In genomic region chr1:200242379-200243041, GRCh38 we compare ENCODE assay signal across 10 cellular contexts.
DNase-seq lines count a peak whose midpoint lies in the region; ATAC-seq, FAIRE-seq and TF ChIP-seq lines count a peak whose summit lies in the region.
"Had no signal": no experiment of that assay in that cellular context is flagged by ENCODE, and none has a peak within 500 bp of the region (broad histone marks: within the 10 kb centered on the region; RNA-seq: fewer than 3 reads in every experiment).

No MANE protein-coding gene starts in this region.

- H3K4me3 ChIP-seq in SJSA1, result peak overlapping the region; percentile 16
- H3K4me3 ChIP-seq in kidney (ENCODE audit: low read length in 2 of 2), result peak overlapping the region in 1 of 2 donors; percentile 30
- H3K4me3 ChIP-seq in subcutaneous abdominal adipose tissue (ENCODE audit: low read depth in 1 of 5, low read length in 5 of 5), result peak overlapping the region in 2 of 5 donors; percentile 14 to 22

- H3K36me3 ChIP-seq in SJSA1, result no peaks in the 10 kb centered on the region
- H3K36me3 ChIP-seq in kidney (ENCODE audit: control insufficient read depth in 1 of 2, insufficient read depth in 2 of 2, low read length in 2 of 2), result no peaks in the 10 kb centered on the region
- H3K36me3 ChIP-seq in subcutaneous abdominal adipose tissue (ENCODE audit: control insufficient read depth in 5 of 5, insufficient read depth in 5 of 5, low read length in 5 of 5), result no peaks in the 10 kb centered on the region

- TF ChIP-seq CTCF in kidney (IDR thresholded peaks at IDR 0.05; ENCODE audit: borderline replicate concordance, extremely low read depth, insufficient read depth), result no peak

- peak; percentile 60 to 83 (median 60) for DNase-seq in NCI-H1417 (lab: John Stamatoyannopoulos, UW)
- DNase-seq in NCI-H1417 treated with DMSO at 0.1 percent for 48 hours (lab: John Stamatoyannopoulos, UW), result no peak
- peak in 1 of 2 experiments; percentile 60 for DNase-seq in SJSA1 (ENCODE audit: low read depth in 1 of 2, low spot score in 2 of 2)
- DNase-seq in kidney, result no peak
- no peak for DNase-seq in 8988T
- DNase-seq in UCSD-AML1 (lab: John Stamatoyannopoulos, UW; ENCODE audit: unreplicated experiment), result no peak
- DNase-seq: activated CD4-positive, alpha-beta T cell treated with anti-CD3 and anti-CD28 coated beads for 36 hours had no signal

- no peak for FAIRE-seq in kidney (lab: Jason Lieb, UNC)

- H3K4me1 ChIP-seq in SJSA1 (replicated peaks) (peaks cover 14% of the 10 kb centered on the region), kidney (ENCODE audit: control insufficient read depth in 1 of 2, insufficient read depth in 1 of 2, low read depth in 1 of 2, low read length in 2 of 2) (no peaks in the 10 kb centered on the region), subcutaneous abdominal adipose tissue (ENCODE audit: control insufficient read depth in 5 of 5, insufficient read depth in 5 of 5, low read length in 5 of 5) (peaks cover 2 to 37% (median 10%) of the 10 kb centered on the region in 5 donors)

- H3K9ac ChIP-seq in kidney (ENCODE audit: low read length in 2 of 2) (no peak overlapping the region), subcutaneous abdominal adipose tissue (ENCODE audit: low read length in 5 of 5) (peak overlapping the region in 1 of 5 donors; percentile 30)

- H3K27me3 ChIP-seq in SJSA1 (replicated peaks) (no peaks in the 10 kb centered on the region), subcutaneous abdominal adipose tissue (ENCODE audit: control insufficient read depth in 5 of 5, insufficient read depth in 4 of 5, low read length in 5 of 5) (peaks cover 0 to 4% (median 2%) of the 10 kb centered on the region in 5 donors)

- H3K27ac ChIP-seq in SJSA1 (0 out of 2 replicates have a peak overlapping the region, but pooled peaks have one; percentile 3), kidney (ENCODE audit: low read depth in 2 of 2, low read length in 2 of 2) (peak overlapping the region; percentile 25 to 26), subcutaneous abdominal adipose tissue (ENCODE audit: low read depth, low read length) (peak overlapping the region; percentile 78)
- H3K27ac ChIP-seq: 22Rv1 had no signal

- no peaks in the 10 kb centered on the region for H3K9me3 ChIP-seq in SJSA1 (replicated peaks)
- H3K9me3 ChIP-seq in kidney (ENCODE audit: control insufficient read depth in 1 of 2, low read length in 2 of 2), result no peaks in the 10 kb centered on the region
- H3K9me3 ChIP-seq in subcutaneous abdominal adipose tissue (ENCODE audit: control insufficient read depth in 5 of 5, low read length in 5 of 5), result no peaks in the 10 kb centered on the region

- intact Hi-C loops in kidney (cut with DNase I), result no loop called here

- ATAC-seq in GM18868 (IDR thresholded peaks at IDR 0.05; ENCODE audit: unreplicated experiment), result no peak
- ATAC-seq: activated CD4-positive, alpha-beta T cell treated with anti-CD3 and anti-CD28 coated beads for 36 hours had no signal

Comparison
In these comparisons a context has a peak if more than half of its experiments do, and no peak if none do; other contexts are left out.
1. DNase-seq: peak in NCI-H1417 (3 of 3); none in NCI-H1417 treated with DMSO at 0.1 percent for 48 hours (single experiment), kidney (single experiment), 8988T (single experiment) and UCSD-AML1 (single experiment).
2. H3K27ac ChIP-seq: peak in every context shown above with its lines; median percentile 78 in subcutaneous abdominal adipose tissue; 26 in kidney; 3 in SJSA1.